ENCODE assay signal across 8 cellular contexts in genomic region chr3:63976166-63976861, GRCh38. TPM values are rescaled to one million over a fixed set of nuclear protein-coding genes. Genes with fewer than 3 reads are reported as not detected.
DNase-seq lines count a peak whose midpoint lies in the region; ATAC-seq and TF ChIP-seq lines count a peak whose summit lies in the region.

No MANE protein-coding gene starts in this region.

- no peak overlapping the region for H3K4me3 Mint-ChIP-seq in chondrocyte (ENCODE audit: unreplicated experiment)
- H3K4me3 Mint-ChIP-seq in naive thymus-derived CD8-positive, alpha-beta T cell, result peak overlapping the region in 8 of 10 donors; percentile 44 to 84 (median 74)

- in situ Hi-C loops in GM13976 (cut with MboI; ENCODE audit: low sequenced_read_pairs, unreplicated experiment), result no loop called here

- TF ChIP-seq CTCF in chondrocyte (IDR thresholded peaks at IDR 0.05), result no peak
- TF ChIP-seq CTCF in GM13976 (IDR thresholded peaks at IDR 0.05; ENCODE audit: borderline replicate concordance, control extremely low read depth, extremely low read depth, insufficient read depth, missing control alignments), result no peak

- peaks cover 8% of the 10 kb centered on the region for H3K36me3 Mint-ChIP-seq in chondrocyte (ENCODE audit: low read depth)
- peaks cover 0 to 41% (median 23%) of the 10 kb centered on the region in 3 donors for H3K36me3 Mint-ChIP-seq in naive thymus-derived CD8-positive, alpha-beta T cell

- DNase-seq in AML-193 (lab: John Stamatoyannopoulos, UW) (peak; percentile 91 to 95), M059J (ENCODE audit: low read depth) (peak; percentile 81), chondrocyte (ENCODE audit: low spot score) (no peak), midbrain (lab: John Stamatoyannopoulos, UW) (no peak), mesenteric fat pad (ENCODE audit: low spot score) (no peak), GM13976 (ENCODE audit: low spot score) (no peak)
- DNase-seq in naive thymus-derived CD8-positive, alpha-beta T cell, result no peak

- ATAC-seq in naive thymus-derived CD8-positive, alpha-beta T cell, result no peak
- ATAC-seq in HG03039 (IDR thresholded peaks at IDR 0.05; ENCODE audit: unreplicated experiment), result no peak

- H3K27me3 Mint-ChIP-seq in chondrocyte (ENCODE audit: low read depth), result no peaks in the 10 kb centered on the region
- no peaks in the 10 kb centered on the region for H3K27me3 Mint-ChIP-seq in naive thymus-derived CD8-positive, alpha-beta T cell

- H3K9me3 Mint-ChIP-seq in chondrocyte (ENCODE audit: low read depth), result no peaks in the 10 kb centered on the region
- no peaks in the 10 kb centered on the region for H3K9me3 Mint-ChIP-seq in naive thymus-derived CD8-positive, alpha-beta T cell

- POLR2A ChIA-PET in naive thymus-derived CD8-positive, alpha-beta T cell (lab: Charles Lee), result interaction anchor here (10.0 kb wide), 1 partner anchor 9 kb away, joined by 146 read pairs; no protein-coding TSS in a partner anchor

- H3K27ac Mint-ChIP-seq in chondrocyte (ENCODE audit: unreplicated experiment), result peak overlapping the region; percentile 85
- peak overlapping the region; percentile 77 to 98 (median 94) for H3K27ac Mint-ChIP-seq in naive thymus-derived CD8-positive, alpha-beta T cell

- peaks cover 60% of the 10 kb centered on the region for H3K4me1 Mint-ChIP-seq in chondrocyte (ENCODE audit: low read depth)
- peaks cover 33 to 97% (median 95%) of the 10 kb centered on the region in 4 donors for H3K4me1 Mint-ChIP-seq in naive thymus-derived CD8-positive, alpha-beta T cell

RNA-seq across cellular contexts. Expression of gene PSMD6, which starts 47.0 kb away (rescaled TPM):
- total RNA-seq in M059J (2014; rRNA removed; shearing (Covaris generic)), result 62.8 and 85.1 TPM in 2 replicates
- total RNA-seq in chondrocyte (64.2 to 86.4 TPM (median 65.0 TPM) in 3 replicates), mesenteric fat pad (64.1 TPM)
- 10 to 100 TPM; 76.8 to 82.9 TPM for total RNA-seq in naive thymus-derived CD8-positive, alpha-beta T cell
- polyA plus RNA-seq in naive thymus-derived CD8-positive, alpha-beta T cell, result 100 to 1,000 TPM; 107 to 114 (median 110) TPM

Comparison
In these comparisons a context has a peak if more than half of its experiments do, and no peak if none do; other contexts are left out.
1. DNase-seq: peak in AML-193 (2 of 2) and M059J (single experiment); none in chondrocyte (single experiment), naive thymus-derived CD8-positive, alpha-beta T cell (0 of 10), midbrain (single experiment), mesenteric fat pad (single experiment) and GM13976 (single experiment).